Comparison of ENCODE assay signal across 18 cellular contexts in genomic region chr3:195170521-195170920, GRCh38.
DNase-seq lines count a peak whose midpoint lies in the region; ATAC-seq, FAIRE-seq and TF ChIP-seq lines count a peak whose summit lies in the region.
"Had no signal": no experiment of that assay in that cellular context is flagged by ENCODE, and none has a peak within 500 bp of the region (broad histone marks: within the 10 kb centered on the region; RNA-seq: fewer than 3 reads in every experiment).

No MANE protein-coding gene starts in this region.

- TF ChIP-seq EP300 in GM12878 (IDR thresholded peaks at IDR 0.05; ENCODE audit: borderline replicate concordance in 1 of 2, control insufficient read depth in 1 of 2, low read depth in 2 of 2, low read length in 2 of 2) = no peak

- no peaks in the 10 kb centered on the region for H4K20me1 ChIP-seq in GM12878 (ENCODE audit: control insufficient read depth, insufficient read depth)

- H3K36me3 Mint-ChIP-seq in nephron progenitor cell (ENCODE audit: low read depth) (peaks cover 8% of the 10 kb centered on the region), chondrocyte (ENCODE audit: low read depth) (peaks cover 6% of the 10 kb centered on the region)

- RAD21 ChIA-PET in GM12878 (lab: Charles Lee; ENCODE audit: unreplicated experiment) = no interaction called here

- peak; percentile 7 for FAIRE-seq in GM12878 (lab: Jason Lieb, UNC)

- DNase-seq in D341Med (ENCODE audit: low spot score) (peak; percentile 77), G401 (ENCODE audit: low spot score) (peak; percentile 44), GM12878 (ENCODE audit: low read depth, low spot score) (no peak), nephron progenitor cell (no peak), chondrocyte (ENCODE audit: low spot score) (no peak), aorta (no peak), NCI-H146 (lab: John Stamatoyannopoulos, UW) (no peak)
- DNase-seq: CD8-positive, alpha-beta memory T cell; DMS79; H7; HFFc6; NCI-H1417; NCI-H187 treated with DMSO at 0.1 percent for 48 hours; SHP77 treated with DMSO at 0.1 percent for 48 hours had no signal

- TF ChIP-seq RAD21 in GM12878 (IDR thresholded peaks at IDR 0.05; ENCODE audit: insufficient read depth, low read depth, low read length) = no peak

- no peak for ATAC-seq in GM12878
- no peak for ATAC-seq in aorta (ENCODE audit: low FRiP score)
- ATAC-seq: SK-N-SH treated with all-trans-retinoic acid at 6 μM for 48 hours had no signal

- H3K36me3 ChIP-seq in GM12878 (ENCODE audit: control insufficient read depth in 2 of 2, insufficient read depth in 2 of 2, low read length in 1 of 2) (no peaks in the 10 kb centered on the region), aorta (ENCODE audit: control insufficient read depth in 1 of 2, insufficient read depth in 2 of 2, low read length in 1 of 2) (no peaks in the 10 kb centered on the region)

- H3K27ac Mint-ChIP-seq in nephron progenitor cell (peak overlapping the region; percentile 40), chondrocyte (ENCODE audit: unreplicated experiment) (no peak overlapping the region)
- H3K27ac Mint-ChIP-seq: CD8-positive, alpha-beta memory T cell; HFFc6 had no signal

- intact Hi-C loops in GM12878 (cut with micrococcal nuclease; ENCODE audit: unreplicated experiment) (no loop called here), aorta (cut with DNase I) (loop anchor here in 1 of 2 donors (5.0 kb wide), 1 partner anchor 72 kb away; no protein-coding TSS in a partner anchor)

- in situ Hi-C loops in G401 (cut with HindIII; ENCODE audit: low sequenced_read_pairs) (no loop called here), GM12878 (cut with MboI) (no loop called here)

- 65% methylated on average over 5 of the region's 5 CpGs for WGBS in GM12878 (ENCODE audit: insufficient coverage, insufficient replicate concordance, low lambda C conversion rate, missing lambda C conversion rate)
- WGBS in aorta, 2 donors = 90% methylated on average over 5 of the region's 5 CpGs

- no peak overlapping the region for H2AFZ ChIP-seq in GM12878 (ENCODE audit: control insufficient read depth, low read depth, low read length)

- H3K27me3 ChIP-seq in GM12878 (replicated peaks in 1 of 2; ENCODE audit: control insufficient read depth in 2 of 2, insufficient read depth in 2 of 2, low read length in 1 of 2) = no peaks in the 10 kb centered on the region
- no peaks in the 10 kb centered on the region for H3K27me3 ChIP-seq in aorta (ENCODE audit: control insufficient read depth in 1 of 2, insufficient read depth in 2 of 2, low read length in 1 of 2)
- H3K27me3 ChIP-seq: BLaER1 treated with 17β-estradiol and CSF1 and Interleukin-3, amounts not matched to agents 10 nM and 100 nM had no signal

- H3K9me3 Mint-ChIP-seq in nephron progenitor cell (no peaks in the 10 kb centered on the region), chondrocyte (ENCODE audit: low read depth) (no peaks in the 10 kb centered on the region)
- H3K9me3 Mint-ChIP-seq: CD8-positive, alpha-beta memory T cell; HFFc6 had no signal

- peaks cover 5% of the 10 kb centered on the region for H3K27me3 Mint-ChIP-seq in nephron progenitor cell (ENCODE audit: low read depth, poor library complexity)
- no peaks in the 10 kb centered on the region for H3K27me3 Mint-ChIP-seq in chondrocyte (ENCODE audit: low read depth)

- no peaks in the 10 kb centered on the region for H3K79me2 ChIP-seq in GM12878 (ENCODE audit: control insufficient read depth, insufficient read depth, low read length)

- H3K9me3 ChIP-seq in GM12878 (replicated peaks; ENCODE audit: control insufficient read depth, insufficient read depth, low read length) (no peaks in the 10 kb centered on the region), aorta (ENCODE audit: control insufficient read depth, low read length) (no peaks in the 10 kb centered on the region)

- BruUV-seq in GM12878 (replicated peaks; lab: Mats Ljungman, UMichigan) = no TSS peak

- H3K4me3 Mint-ChIP-seq in nephron progenitor cell (no peak overlapping the region), chondrocyte (ENCODE audit: unreplicated experiment) (no peak overlapping the region)
- H3K4me3 Mint-ChIP-seq: CD8-positive, alpha-beta memory T cell; HFFc6 had no signal

- POLR2A ChIA-PET in GM12878 (lab: Charles Lee) = no interaction called here

- H3K4me3 ChIP-seq in GM12878 (no peak overlapping the region), aorta (ENCODE audit: low read length in 2 of 2) (no peak overlapping the region)
- H3K4me3 ChIP-seq: BLaER1 treated with 17β-estradiol and CSF1 and Interleukin-3, amounts not matched to agents 10 nM and 100 nM had no signal

- TF ChIP-seq CTCF in GM12878 (IDR thresholded peaks at IDR 0.05 in 2 of 3, conservative IDR thresholded peaks at IDR 0.05 in 1 of 3; ENCODE audit: control insufficient read depth in 2 of 3, extremely low read depth in 1 of 3, insufficient read depth in 1 of 3, low read depth in 3 of 3, low read length in 3 of 3) = no peak
- no peak for TF ChIP-seq CTCF in nephron progenitor cell (IDR thresholded peaks at IDR 0.05)
- TF ChIP-seq CTCF in chondrocyte (IDR thresholded peaks at IDR 0.05) = no peak

- no peak for TF ChIP-seq POLR2A in GM12878 (IDR thresholded peaks at IDR 0.05; ENCODE audit: low read depth, low read length)

- H3K4me1 ChIP-seq in GM12878 (ENCODE audit: control insufficient read depth, insufficient read depth, low read length) (no peaks in the 10 kb centered on the region), aorta (ENCODE audit: control insufficient read depth in 1 of 2, insufficient read depth in 2 of 2, low read length in 2 of 2) (peaks cover 0 to 9% of the 10 kb centered on the region in 2 donors)

- no peak overlapping the region for H3K9ac ChIP-seq in GM12878 (ENCODE audit: control insufficient read depth, insufficient read depth, low read length)
- H3K9ac ChIP-seq: BLaER1 treated with 17β-estradiol and CSF1 and Interleukin-3, amounts not matched to agents 10 nM and 100 nM; KMS-11 had no signal

- SMC1A ChIA-PET in GM12878 (lab: Charles Lee; ENCODE audit: uncharacterized antibody, unreplicated experiment) = interaction anchor here (0.6 to 0.9 kb wide), 2 partner anchors 10 to 14 kb away, joined by 3 read pairs; no protein-coding TSS in a partner anchor

- CTCF ChIA-PET in GM12878 (lab: Yijun Ruan, JAX) = no interaction called here

- H3K4me1 Mint-ChIP-seq in nephron progenitor cell (peaks cover 49% of the 10 kb centered on the region), chondrocyte (ENCODE audit: low read depth) (peaks cover 21% of the 10 kb centered on the region)
- H3K4me1 Mint-ChIP-seq: CD8-positive, alpha-beta memory T cell had no signal

- H3K27ac ChIP-seq in GM12878 (ENCODE audit: control insufficient read depth, insufficient read depth) (no peak overlapping the region), aorta (ENCODE audit: low read depth in 1 of 2, low read length in 2 of 2) (no peak overlapping the region)
- H3K27ac ChIP-seq: BLaER1 treated with 17β-estradiol and CSF1 and Interleukin-3, amounts not matched to agents 10 nM and 100 nM; HL-60; KMS-11 had no signal

- H3K4me2 ChIP-seq in GM12878 (ENCODE audit: control insufficient read depth, insufficient read depth) = no peak overlapping the region
- H3K4me2 ChIP-seq: KMS-11 had no signal

TF ChIP-seq in GM12878, 131 proteins besides CTCF, POLR2A, EP300 and RAD21:
- TF ChIP-seq IRF4 (IDR thresholded peaks at IDR 0.05; ENCODE audit: low read depth, low read length) = no peak
- TF ChIP-seq ZBTB33 (IDR thresholded peaks at IDR 0.05) = no peak
- TF ChIP-seq BCL3 (IDR thresholded peaks at IDR 0.05; ENCODE audit: borderline replicate concordance, insufficient read depth, low read depth, low read length, poor library complexity, severe bottlenecking) = no peak
- TF ChIP-seq SMAD1 (IDR thresholded peaks at IDR 0.05; ENCODE audit: low read depth, partially characterized antibody) = no peak
- TF ChIP-seq E2F4 (IDR thresholded peaks at IDR 0.05; ENCODE audit: low read depth, low read length) = no peak

Comparison
In these comparisons a context has a peak if more than half of its experiments do, and no peak if none do; other contexts are left out.
1. DNase-seq: peak in D341Med (single experiment) and G401 (single experiment); none in GM12878 (single experiment), nephron progenitor cell (single experiment), chondrocyte (single experiment), aorta (0 of 2) and NCI-H146 (single experiment).